ENCODE assay signal across 8 cellular contexts in genomic region chr3:16885588-16885903, GRCh38. TPM values are rescaled to one million over a fixed set of nuclear protein-coding genes. Genes with fewer than 3 reads are reported as not detected.
A peak's percentile ranks its signal among the peaks of the same experiment; 100 is the strongest.
DNase-seq lines count a peak whose midpoint lies in the region; ATAC-seq, FAIRE-seq and TF ChIP-seq lines count a peak whose summit lies in the region.

No MANE protein-coding gene starts in this region.

- H4K20me1 ChIP-seq in SU-DHL-6 (ENCODE audit: low read depth, low read length) = peaks cover 5% of the 10 kb centered on the region; the same call in 1 of the 2 replicates

- peak overlapping the region; percentile 66 for H3K9ac ChIP-seq in SU-DHL-6 (ENCODE audit: low read length)

- FAIRE-seq in small intestine (lab: Jason Lieb, UNC) = no peak

- peak overlapping the region; percentile 62 for H3K4me2 ChIP-seq in SU-DHL-6 (ENCODE audit: low read depth, low read length, poor library complexity, severe bottlenecking)

- H3K9me3 ChIP-seq in SU-DHL-6 (ENCODE audit: insufficient read depth, low read length) (no peaks in the 10 kb centered on the region), gastroesophageal sphincter (no peaks in the 10 kb centered on the region), small intestine (ENCODE audit: control insufficient read depth, low read depth) (no peaks in the 10 kb centered on the region)

- WGBS in gastroesophageal sphincter (ENCODE audit: low coverage in 1 of 2), 2 donors = 12 to 35% methylated on average over 5 to 6 of the region's 6 CpGs
- 0 to 5% (median 1%) methylated on average over 6 of the region's 6 CpGs for WGBS in small intestine, 3 donors

- H2AFZ ChIP-seq in SU-DHL-6 (ENCODE audit: low read depth, low read length, severe bottlenecking) = peak overlapping the region; percentile 90

- no peak for TF ChIP-seq POLR2A in gastroesophageal sphincter (IDR thresholded peaks at IDR 0.05)

- H3K9me2 ChIP-seq in SU-DHL-6 (replicated peaks; ENCODE audit: insufficient read depth, low read length) = no peaks in the 10 kb centered on the region

- no peak overlapping the region for H3K27ac ChIP-seq in SU-DHL-6 (ENCODE audit: low read depth, low read length)
- peak overlapping the region in 3 of 4 donors; percentile 83 to 86 (median 83) for H3K27ac ChIP-seq in gastroesophageal sphincter
- peak overlapping the region; percentile 34 to 82 for H3K27ac ChIP-seq in small intestine (ENCODE audit: low read depth in 1 of 2, low read length in 1 of 2)

- ATAC-seq in GM18868 (IDR thresholded peaks at IDR 0.05; ENCODE audit: unreplicated experiment) (peak; percentile 33), HG02759 (IDR thresholded peaks at IDR 0.05; ENCODE audit: unreplicated experiment) (peak; percentile 29), gastroesophageal sphincter (no peak)

- no peaks in the 10 kb centered on the region; the same call in 1 of the 2 replicates for H3K79me2 ChIP-seq in SU-DHL-6 (ENCODE audit: insufficient read depth, low read length)

- H3K4me1 ChIP-seq in gastroesophageal sphincter (peaks cover 0 to 57% (median 0%) of the 10 kb centered on the region in 3 donors), small intestine (ENCODE audit: control insufficient read depth in 2 of 2, insufficient read depth in 1 of 2, low read depth in 1 of 2, low read length in 1 of 2) (peaks cover 6 to 11% of the 10 kb centered on the region in 2 donors)

- peak; percentile 53 for DNase-seq in small intestine
- DNase-seq in NK-92 (lab: John Stamatoyannopoulos, UW; ENCODE audit: unreplicated experiment) = no peak
- DNase-seq in activated CD8-positive, alpha-beta memory T cell treated with anti-CD3 and anti-CD28 coated beads, Interleukin-2, amount 50 U/mL, for 4 hours = no peak
- no peak for DNase-seq in central memory CD4-positive, alpha-beta T cell

- H3K4me3 ChIP-seq in SU-DHL-6 (ENCODE audit: insufficient read depth, low read length, poor library complexity, severe bottlenecking) (peak overlapping the region; percentile 68), gastroesophageal sphincter (peak overlapping the region; percentile 40 to 78), small intestine (ENCODE audit: low read depth in 1 of 2, low read length in 2 of 2) (peak overlapping the region; percentile 73 to 79)

- no peak for TF ChIP-seq EP300 in gastroesophageal sphincter (IDR thresholded peaks at IDR 0.05)

- H3K27me3 ChIP-seq in SU-DHL-6 (ENCODE audit: low read length) (no peaks in the 10 kb centered on the region), gastroesophageal sphincter (no peaks in the 10 kb centered on the region), small intestine (ENCODE audit: control insufficient read depth in 2 of 2, insufficient read depth in 2 of 2, low read length in 2 of 2) (no peaks in the 10 kb centered on the region)

- peaks cover 6% of the 10 kb centered on the region for H3F3A ChIP-seq in SU-DHL-6 (ENCODE audit: insufficient read depth)

- H3K36me3 ChIP-seq in SU-DHL-6 (ENCODE audit: low read length) (no peaks in the 10 kb centered on the region), gastroesophageal sphincter (no peaks in the 10 kb centered on the region), small intestine (ENCODE audit: control insufficient read depth in 2 of 2, insufficient read depth in 2 of 2, low read length in 2 of 2) (no peaks in the 10 kb centered on the region)

- TF ChIP-seq CTCF in SU-DHL-6 (IDR thresholded peaks at IDR 0.05; ENCODE audit: insufficient read depth, low read length, poor library complexity, severe bottlenecking) = no peak
- TF ChIP-seq CTCF in gastroesophageal sphincter (IDR thresholded peaks at IDR 0.05) = no peak

RNA-seq across cellular contexts. Expression of gene PLCL2, which starts 0.8 kb away (rescaled TPM):
- total RNA-seq in gastroesophageal sphincter = 10 to 100 TPM in 1 of 4 donors, 1 to 10 TPM in 3; 5.1 to 12.3 (median 6.9) TPM
- 10 to 100 TPM in 1 of 3 donors, 1 to 10 TPM in 2; 4.0 to 14.3 (median 6.5) TPM for polyA plus RNA-seq in small intestine
